2 cellular contexts compared by ENCODE assay signal in the genomic region with DNA sequence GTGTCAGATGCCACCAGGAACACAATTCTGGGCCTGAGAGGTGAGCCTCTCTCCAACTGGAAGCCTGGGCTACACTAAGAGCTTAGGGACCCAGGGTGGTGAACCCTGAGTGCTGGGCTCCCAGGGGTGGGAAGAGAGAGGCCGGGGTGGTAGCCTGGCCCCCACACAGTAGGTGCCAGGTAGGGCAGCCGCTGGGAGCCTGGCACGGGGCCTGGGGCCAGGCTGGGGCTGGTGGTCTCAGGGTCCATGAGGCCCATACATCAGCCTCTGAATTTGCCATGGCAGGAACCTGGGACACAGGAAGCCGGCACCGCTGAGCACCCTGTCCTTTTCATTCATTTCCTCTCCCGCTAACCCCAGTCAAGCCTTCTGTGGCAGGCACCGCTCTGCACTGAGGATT.
TF ChIP-seq lines count a peak whose summit lies in the region.

No MANE protein-coding gene starts in this region.

TF ChIP-seq in A549, 52 proteins besides CTCF, POLR2A, EP300 and RAD21 (continued from another document):
- TF ChIP-seq BCL3 (IDR thresholded peaks at IDR 0.05) (no peak), RFX5 (IDR thresholded peaks at IDR 0.05) (no peak), CHD2 (IDR thresholded peaks at IDR 0.05; ENCODE audit: low read length, partially characterized antibody) (no peak), FOXS1 (CRISPR knock-in tag; IDR thresholded peaks at IDR 0.05) (no peak), ZC3H11A (IDR thresholded peaks at IDR 0.05) (no peak), USF2 (IDR thresholded peaks at IDR 0.05) (no peak), RCOR1 (IDR thresholded peaks at IDR 0.05; ENCODE audit: low read depth, low read length) (no peak), CBX2 (IDR thresholded peaks at IDR 0.05; ENCODE audit: borderline replicate concordance, low read depth) (no peak), FOSL2 (IDR thresholded peaks at IDR 0.05) (no peak), FOSL2 (CRISPR knock-in tag; IDR thresholded peaks at IDR 0.05) (no peak), HOXA7 (CRISPR knock-in tag; IDR thresholded peaks at IDR 0.05) (no peak), ZFP36 (IDR thresholded peaks at IDR 0.05; ENCODE audit: borderline replicate concordance, partially characterized antibody) (no peak)
- TF ChIP-seq, protein P1, sequence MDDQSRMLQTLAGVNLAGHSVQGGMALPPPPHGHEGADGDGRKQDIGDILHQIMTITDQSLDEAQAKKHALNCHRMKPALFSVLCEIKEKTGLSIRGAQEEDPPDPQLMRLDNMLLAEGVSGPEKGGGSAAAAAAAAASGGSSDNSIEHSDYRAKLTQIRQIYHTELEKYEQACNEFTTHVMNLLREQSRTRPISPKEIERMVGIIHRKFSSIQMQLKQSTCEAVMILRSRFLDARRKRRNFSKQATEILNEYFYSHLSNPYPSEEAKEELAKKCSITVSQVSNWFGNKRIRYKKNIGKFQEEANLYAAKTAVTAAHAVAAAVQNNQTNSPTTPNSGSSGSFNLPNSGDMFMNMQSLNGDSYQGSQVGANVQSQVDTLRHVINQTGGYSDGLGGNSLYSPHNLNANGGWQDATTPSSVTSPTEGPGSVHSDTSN (IDR thresholded peaks at IDR 0.05), result no peak
- TF ChIP-seq, protein P2, sequence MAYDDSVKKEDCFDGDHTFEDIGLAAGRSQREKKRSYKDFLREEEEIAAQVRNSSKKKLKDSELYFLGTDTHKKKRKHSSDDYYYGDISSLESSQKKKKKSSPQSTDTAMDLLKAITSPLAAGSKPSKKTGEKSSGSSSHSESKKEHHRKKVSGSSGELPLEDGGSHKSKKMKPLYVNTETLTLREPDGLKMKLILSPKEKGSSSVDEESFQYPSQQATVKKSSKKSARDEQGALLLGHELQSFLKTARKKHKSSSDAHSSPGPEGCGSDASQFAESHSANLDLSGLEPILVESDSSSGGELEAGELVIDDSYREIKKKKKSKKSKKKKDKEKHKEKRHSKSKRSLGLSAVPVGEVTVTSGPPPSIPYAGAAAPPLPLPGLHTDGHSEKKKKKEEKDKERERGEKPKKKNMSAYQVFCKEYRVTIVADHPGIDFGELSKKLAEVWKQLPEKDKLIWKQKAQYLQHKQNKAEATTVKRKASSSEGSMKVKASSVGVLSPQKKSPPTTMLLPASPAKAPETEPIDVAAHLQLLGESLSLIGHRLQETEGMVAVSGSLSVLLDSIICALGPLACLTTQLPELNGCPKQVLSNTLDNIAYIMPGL (CRISPR knock-in tag; IDR thresholded peaks at IDR 0.05; ENCODE audit: borderline replicate concordance), result no peak
TF ChIP-seq in A549: peak in this region for 0.

TF ChIP-seq in IMR-90, 13 proteins besides CTCF, POLR2A, EP300 and RAD21 (continued from another document):
- TF ChIP-seq BHLHE40 (IDR thresholded peaks at IDR 0.05; ENCODE audit: low read depth, low read length) (no peak), SMC3 (IDR thresholded peaks at IDR 0.05; ENCODE audit: low read depth, low read length) (no peak), MXI1 (IDR thresholded peaks at IDR 0.05; ENCODE audit: borderline replicate concordance, low read depth, low read length) (no peak), CHD1 (IDR thresholded peaks at IDR 0.05; ENCODE audit: low read depth, low read length) (no peak), USF2 (IDR thresholded peaks at IDR 0.05; ENCODE audit: low read depth, low read length) (no peak), NFE2L2 (IDR thresholded peaks at IDR 0.05; ENCODE audit: low read depth, low read length) (no peak), CEBPB (IDR thresholded peaks at IDR 0.05; ENCODE audit: low read depth, low read length) (no peak), RCOR1 (IDR thresholded peaks at IDR 0.05; ENCODE audit: insufficient replicate concordance, low read length) (no peak), MAZ (IDR thresholded peaks at IDR 0.05; ENCODE audit: borderline replicate concordance, low read depth, low read length) (no peak), ELK1 (IDR thresholded peaks at IDR 0.05; ENCODE audit: borderline replicate concordance, low read depth, low read length) (no peak)
